1 cellular context compared by ENCODE assay signal in the genomic region with DNA sequence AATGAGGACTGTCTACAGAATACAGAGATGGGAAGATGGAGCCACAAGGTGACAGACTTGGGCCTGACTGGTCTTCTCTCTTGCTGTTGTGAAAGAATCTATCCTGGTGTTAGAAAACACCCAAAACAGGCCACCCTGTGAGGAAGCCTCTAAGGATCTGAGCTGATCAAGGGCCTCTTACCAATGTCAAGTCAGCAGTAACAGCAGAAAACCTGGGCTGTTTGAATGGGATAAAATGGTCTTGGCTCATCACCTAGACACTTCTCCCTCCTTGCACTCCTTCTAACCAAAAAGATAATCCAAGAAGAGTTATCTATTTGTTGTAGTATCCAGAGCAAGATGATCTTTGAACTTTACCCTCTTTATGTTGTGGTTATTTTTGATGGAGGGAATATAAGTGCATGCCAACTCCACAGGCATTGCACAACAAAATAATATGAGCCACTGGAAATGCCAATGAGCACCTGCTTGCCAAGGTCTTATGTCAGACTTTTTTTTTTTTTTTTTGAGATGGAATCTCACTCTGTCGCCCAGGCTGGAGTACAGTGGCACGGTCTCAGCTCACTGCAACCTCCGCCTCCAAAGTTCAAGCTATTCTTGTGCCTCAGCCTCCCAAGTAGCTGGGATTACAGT.
TF ChIP-seq lines count a peak whose summit lies in the region.

No MANE protein-coding gene starts in this region.

TF ChIP-seq in WTC11, 78 proteins besides CTCF, POLR2A, EP300 and RAD21 (continued from another document):
- TF ChIP-seq, protein P1, sequence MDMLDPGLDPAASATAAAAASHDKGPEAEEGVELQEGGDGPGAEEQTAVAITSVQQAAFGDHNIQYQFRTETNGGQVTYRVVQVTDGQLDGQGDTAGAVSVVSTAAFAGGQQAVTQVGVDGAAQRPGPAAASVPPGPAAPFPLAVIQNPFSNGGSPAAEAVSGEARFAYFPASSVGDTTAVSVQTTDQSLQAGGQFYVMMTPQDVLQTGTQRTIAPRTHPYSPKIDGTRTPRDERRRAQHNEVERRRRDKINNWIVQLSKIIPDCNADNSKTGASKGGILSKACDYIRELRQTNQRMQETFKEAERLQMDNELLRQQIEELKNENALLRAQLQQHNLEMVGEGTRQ (CRISPR knock-in tag; IDR thresholded peaks at IDR 0.05), result no peak
